Comparison of ENCODE assay signal across 5 cellular contexts in genomic region chr9:137135154-137135553, GRCh38. TPM values are rescaled to one million over a fixed set of nuclear protein-coding genes. Genes with fewer than 3 reads are reported as not detected.
"Had no signal": no experiment of that assay in that cellular context is flagged by ENCODE, and none has a peak within 500 bp of the region (broad histone marks: within the 10 kb centered on the region; RNA-seq: fewer than 3 reads in every experiment).

No MANE protein-coding gene starts in this region.

RNA-seq across cellular contexts. Expression of gene GRIN1, which starts 3.8 kb away (rescaled TPM):
- total RNA-seq: HepG2, HT1080, IMR-90 had no signal
- polyA plus RNA-seq: IgD-negative memory B cell had no signal

RNA-seq across cellular contexts. Expression of gene LRRC26, which starts 34.7 kb away (rescaled TPM):
- total RNA-seq: HepG2, HT1080, IMR-90 had no signal
- polyA plus RNA-seq: HepG2, IgD-negative memory B cell, IMR-90 had no signal

RNA-seq across cellular contexts. Expression of gene TMEM210, which starts 36.7 kb away (rescaled TPM):
- total RNA-seq: HepG2, HT-29, HT1080, IMR-90 had no signal
- polyA plus RNA-seq: HepG2, IgD-negative memory B cell, IMR-90 had no signal
